ENCODE assay signal across 8 cellular contexts in genomic region chr14:91149462-91149861, GRCh38. TPM values are rescaled to one million over a fixed set of nuclear protein-coding genes. Genes with fewer than 3 reads are reported as not detected.
A peak's percentile ranks its signal among the peaks of the same experiment; 100 is the strongest.
DNase-seq lines count a peak whose midpoint lies in the region; ATAC-seq and TF ChIP-seq lines count a peak whose summit lies in the region.

No MANE protein-coding gene starts in this region.

- H3K79me2 ChIP-seq in SK-N-SH (ENCODE audit: insufficient read depth) = no peaks in the 10 kb centered on the region

- no peaks in the 10 kb centered on the region for H3K9me3 ChIP-seq in SK-N-SH

- no peak for TF ChIP-seq EP300 in SK-N-SH (IDR thresholded peaks at IDR 0.05; ENCODE audit: borderline replicate concordance in 1 of 2, low read depth in 1 of 2, low read length in 1 of 2)

- H3K4me3 ChIP-seq in SK-N-SH (ENCODE audit: low read depth in 2 of 2, low read length in 1 of 2) = no peak overlapping the region
- H3K4me3 ChIP-seq in fibroblast of the aortic adventitia (ENCODE audit: low read depth, low read length) = no peak overlapping the region

- H4K20me1 ChIP-seq in SK-N-SH (ENCODE audit: insufficient read depth) = no peaks in the 10 kb centered on the region

- H3K27me3 ChIP-seq in SK-N-SH (ENCODE audit: insufficient read depth) = no peaks in the 10 kb centered on the region

- H3K4me1 ChIP-seq in SK-N-SH (ENCODE audit: control insufficient read depth in 1 of 2, insufficient read depth in 2 of 2, low read depth in 1 of 2, low read length in 1 of 2) = peaks cover 2 to 16% of the 10 kb centered on the region in 2 experiments; a peak in 2 of 4 replicates

- no peak overlapping the region for H3K9ac ChIP-seq in SK-N-SH

- no peak overlapping the region for H3K27ac ChIP-seq in SK-N-SH (ENCODE audit: low read depth in 2 of 2, low read length in 1 of 2)

- CTCF ChIA-PET in SK-N-SH (lab: Yijun Ruan, JAX) = interaction anchor here (0.6 to 5.1 kb wide), 4 partner anchors 16 to 247 kb away, joined by 3 to 22 read pairs (median 4); no protein-coding TSS in a partner anchor

- no peak for TF ChIP-seq RAD21 in SK-N-SH (IDR thresholded peaks at IDR 0.05; ENCODE audit: low read length)

- 62% methylated on average over 6 of the region's 6 CpGs for WGBS in SK-N-SH (ENCODE audit: low lambda C conversion rate)

- ATAC-seq in GM18909 (IDR thresholded peaks at IDR 0.05; ENCODE audit: poor library complexity, unreplicated experiment) (no peak), HG02610 (IDR thresholded peaks at IDR 0.05; ENCODE audit: unreplicated experiment) (no peak)

- POLR2A ChIA-PET in SK-N-SH (lab: Yijun Ruan, JAX) = no interaction called here

- peak; percentile 99 for DNase-seq in EH (ENCODE audit: low read depth)
- DNase-seq in SK-N-SH = no peak
- DNase-seq in fibroblast of the aortic adventitia (ENCODE audit: low read depth) = peak; percentile 100
- DNase-seq in pulmonary artery endothelial cell (ENCODE audit: low read depth, low spot score) = peak; percentile 78
- DNase-seq in GM10266 (ENCODE audit: extremely low spot score) = no peak
- no peak for DNase-seq in superior temporal gyrus (ENCODE audit: extremely low spot score)

- no peaks in the 10 kb centered on the region for H3F3A ChIP-seq in SK-N-SH (replicated peaks; ENCODE audit: insufficient read depth)

- no peak overlapping the region for H3K4me2 ChIP-seq in SK-N-SH

- H3K9me2 ChIP-seq in SK-N-SH = no peaks in the 10 kb centered on the region

- H2AFZ ChIP-seq in SK-N-SH (ENCODE audit: low read depth) = no peak overlapping the region

- no peaks in the 10 kb centered on the region for H3K36me3 ChIP-seq in SK-N-SH (replicated peaks in 1 of 2; ENCODE audit: control insufficient read depth in 1 of 2, insufficient read depth in 2 of 2, low read length in 1 of 2)

- TF ChIP-seq CTCF in SK-N-SH (IDR thresholded peaks at IDR 0.05) (no peak), fibroblast of the aortic adventitia (IDR thresholded peaks at IDR 0.05; ENCODE audit: insufficient read depth, low read length) (no peak), GM10266 (IDR thresholded peaks at IDR 0.05; ENCODE audit: control insufficient read depth, insufficient read depth, low read depth, missing control alignments) (no peak)

TF ChIP-seq in SK-N-SH, 30 proteins besides CTCF, POLR2A, EP300 and RAD21:
- peak; percentile 19; the same call in 1 of the 2 replicates for TF ChIP-seq TCF12 (IDR thresholded peaks at IDR 0.05)
- no peak for TF ChIP-seq IRF3 (IDR thresholded peaks at IDR 0.05; ENCODE audit: low read depth, low read length)
- peak; percentile 7; the same call in 1 of the 2 replicates for TF ChIP-seq NFIC (IDR thresholded peaks at IDR 0.05; ENCODE audit: borderline replicate concordance)

RNA-seq across cellular contexts. Expression of gene DGLUCY, which starts 35.6 kb away (rescaled TPM):
- polyA plus RNA-seq in SK-N-SH (2012; rRNA removed) = 17.2 and 21.2 TPM in 2 replicates
- 10.3 and 13.6 TPM in 2 replicates for polyA plus RNA-seq in SK-N-SH (2012; cell fraction: cytosol; rRNA removed)
- 30.7 and 41.6 TPM in 2 replicates for polyA plus RNA-seq in SK-N-SH (2012; cell fraction: nucleus; rRNA removed)
- 32.0 and 42.6 TPM in 2 replicates for total RNA-seq in fibroblast of the aortic adventitia (ENCODE audit: low replicate concordance)
- 51.4 and 54.4 TPM in 2 replicates for total RNA-seq in pulmonary artery endothelial cell

Comparison
In these comparisons a context has a peak if more than half of its experiments do, and no peak if none do; other contexts are left out.
1. DNase-seq: peak in EH (single experiment), fibroblast of the aortic adventitia (single experiment) and pulmonary artery endothelial cell (single experiment); none in SK-N-SH (single experiment), GM10266 (single experiment) and superior temporal gyrus (single experiment).